Comparison of ENCODE assay signal across 14 cellular contexts in the genomic region with DNA sequence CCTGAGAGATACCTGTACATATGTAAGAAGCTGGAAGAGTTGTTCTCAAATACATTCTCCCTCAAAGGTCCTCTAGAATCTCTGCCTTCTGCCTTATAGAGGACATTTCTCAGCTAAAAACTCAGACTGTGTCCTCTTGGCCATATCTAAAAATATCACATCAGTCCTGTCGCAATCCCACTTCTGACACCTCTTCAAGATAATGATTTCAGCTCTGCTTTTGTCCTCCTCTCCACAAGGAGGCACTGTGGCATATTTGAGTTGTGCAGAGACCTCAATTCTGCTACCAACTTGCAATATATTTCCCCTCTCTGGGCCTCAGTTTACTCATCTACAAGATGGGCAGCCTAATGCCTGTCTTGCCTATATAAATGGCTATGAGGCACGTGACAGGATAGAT. TPM values are rescaled to one million over a fixed set of nuclear protein-coding genes. Genes with fewer than 3 reads are reported as not detected.
DNase-seq lines count a peak whose midpoint lies in the region; ATAC-seq and TF ChIP-seq lines count a peak whose summit lies in the region.
"Had no signal": no experiment of that assay in that cellular context is flagged by ENCODE, and none has a peak within 500 bp of the region (broad histone marks: within the 10 kb centered on the region; RNA-seq: fewer than 3 reads in every experiment).

No MANE protein-coding gene starts in this region.

- H3K4me3 ChIP-seq in A673 (ENCODE audit: low read depth, low read length, poor library complexity, severe bottlenecking) (no peak overlapping the region), HCT116 (replicated peaks in 1 of 2; ENCODE audit: low read depth in 1 of 2, low read length in 2 of 2) (no peak overlapping the region), adipocyte (ENCODE audit: low read length) (peak overlapping the region; percentile 27), mesenchymal stem cell (ENCODE audit: insufficient read depth in 1 of 2, low read depth in 1 of 2, low read length in 2 of 2) (no peak overlapping the region)
- H3K4me3 ChIP-seq: BLaER1 treated with 17β-estradiol and CSF1 and Interleukin-3, amounts not matched to agents 10 nM and 100 nM; ovary had no signal

- H4K20me1 ChIP-seq in HCT116 (ENCODE audit: insufficient read depth): no peaks in the 10 kb centered on the region

- no peak overlapping the region for H2BK5ac ChIP-seq in mesenchymal stem cell (ENCODE audit: low read depth, low read length, poor library complexity, severe bottlenecking)

- no peaks in the 10 kb centered on the region for H3K79me2 ChIP-seq in HCT116 (ENCODE audit: insufficient read depth, low read length)

- H3K4me1 ChIP-seq in A673 (ENCODE audit: insufficient read depth, low read length, poor library complexity, severe bottlenecking) (peaks cover 5% of the 10 kb centered on the region), HCT116 (ENCODE audit: control insufficient read depth in 1 of 2, insufficient read depth in 2 of 2, low read length in 2 of 2) (peaks cover 3 to 5% of the 10 kb centered on the region in 2 experiments; a peak in 2 of 4 replicates), adipocyte (ENCODE audit: control insufficient read depth, insufficient read depth, low read length) (peaks cover 33% of the 10 kb centered on the region), mesenchymal stem cell (ENCODE audit: control insufficient read depth, insufficient read depth, low read depth, low read length) (peaks cover 19% of the 10 kb centered on the region)

- no peak overlapping the region for H2BK12ac ChIP-seq in mesenchymal stem cell (ENCODE audit: low read length in 2 of 2)

- DNase-seq in A673 (ENCODE audit: low spot score) (peak; percentile 49), HCT116 (ENCODE audit: low read depth, low spot score) (no peak), adipocyte (ENCODE audit: low read depth) (peak; percentile 39), mesenchymal stem cell (peak; percentile 32), SK-N-DZ (ENCODE audit: low spot score) (no peak)
- DNase-seq in activated effector memory CD4-positive, alpha-beta T cell treated with Interleukin-2 at 50 U/mL for 16 hours: no peak
- DNase-seq: GF-D8, ovary had no signal

- no peak overlapping the region for H2BK15ac ChIP-seq in mesenchymal stem cell (ENCODE audit: low read depth, poor library complexity, severe bottlenecking)

- peaks cover 5% of the 10 kb centered on the region for H3K36me3 ChIP-seq in A673 (ENCODE audit: insufficient read depth, low read length, poor library complexity, severe bottlenecking)
- H3K36me3 ChIP-seq in HCT116 (ENCODE audit: control insufficient read depth in 1 of 2, insufficient read depth in 2 of 2, low read length in 2 of 2): no peaks in the 10 kb centered on the region
- no peaks in the 10 kb centered on the region for H3K36me3 ChIP-seq in adipocyte (ENCODE audit: control insufficient read depth, insufficient read depth, low read length, severe bottlenecking)
- H3K36me3 ChIP-seq in mesenchymal stem cell (ENCODE audit: control insufficient read depth in 1 of 2, insufficient read depth in 2 of 2, low read depth in 1 of 2, low read length in 2 of 2): peaks cover 0 to 16% of the 10 kb centered on the region in 2 experiments
- H3K36me3 ChIP-seq: ovary had no signal

- no peaks in the 10 kb centered on the region for H3K9me2 ChIP-seq in HCT116 (ENCODE audit: insufficient read depth)

- no peak overlapping the region for H3K23ac ChIP-seq in mesenchymal stem cell (ENCODE audit: low read length in 2 of 2)

- TF ChIP-seq CTCF in A673 (conservative IDR thresholded peaks at IDR 0.05; ENCODE audit: low read depth, low read length) (peak; percentile 43), HCT116 (IDR thresholded peaks at IDR 0.05 in 2 of 3, conservative IDR thresholded peaks at IDR 0.05 in 1 of 3; ENCODE audit: borderline replicate concordance in 1 of 3, insufficient read depth in 1 of 3, low read depth in 2 of 3, low read length in 2 of 3) (peak in 2 of 3 experiments; percentile 30 to 57; a peak in 4 of 6 replicates)

- H3K14ac ChIP-seq in mesenchymal stem cell (ENCODE audit: low read length in 2 of 2): no peak overlapping the region

- H3K27ac ChIP-seq in A673 (ENCODE audit: low read depth, low read length, poor library complexity, severe bottlenecking): no peak overlapping the region
- H3K27ac ChIP-seq in HCT116 (ENCODE audit: low read depth, low read length): no peak overlapping the region
- H3K27ac ChIP-seq in mesenchymal stem cell (ENCODE audit: low read length, poor library complexity, severe bottlenecking): no peak overlapping the region
- H3K27ac ChIP-seq: ovary had no signal

- WGBS in mesenchymal stem cell: 86% methylated on average over 2 of the region's 2 CpGs

- RAD21 ChIA-PET in HCT116 (lab: Charles Lee; ENCODE audit: low non-redundant PET in 1 of 2, low total read pairs in 2 of 2, uncharacterized antibody in 2 of 2, unreplicated experiment in 2 of 2): no interaction called here

- H2AFZ ChIP-seq in HCT116 (ENCODE audit: low read depth, low read length, poor library complexity, severe bottlenecking) (no peak overlapping the region), mesenchymal stem cell (ENCODE audit: low read depth, low read length) (no peak overlapping the region)

- no peak overlapping the region for H3K4me2 ChIP-seq in HCT116 (ENCODE audit: low read length)
- H3K4me2 ChIP-seq in mesenchymal stem cell (ENCODE audit: low read length, poor library complexity, severe bottlenecking): no peak overlapping the region

- H3K9me3 ChIP-seq in A673 (ENCODE audit: low read depth, low read length, poor library complexity, severe bottlenecking) (no peaks in the 10 kb centered on the region), HCT116 (ENCODE audit: control insufficient read depth in 1 of 2, insufficient read depth in 1 of 2, low read depth in 1 of 2, low read length in 2 of 2) (peaks cover 0 to 4% of the 10 kb centered on the region in 2 experiments; a peak in 2 of 4 replicates), adipocyte (ENCODE audit: control insufficient read depth, low read length) (peaks cover 3% of the 10 kb centered on the region), mesenchymal stem cell (ENCODE audit: control insufficient read depth, low read length) (no peaks in the 10 kb centered on the region)
- H3K9me3 ChIP-seq: ovary had no signal

- no peak overlapping the region for H2AK5ac ChIP-seq in mesenchymal stem cell (ENCODE audit: low read length, severe bottlenecking)

- CTCF ChIA-PET in A673 (lab: Charles Lee): interaction anchor here (0.6 kb wide), 1 partner anchor 48 kb away, joined by 6 read pairs; no protein-coding TSS in a partner anchor
- CTCF ChIA-PET in HCT116 (lab: Charles Lee): interaction anchor here (0.7 to 3.7 kb wide), 3 partner anchors 8 to 48 kb away, joined by 3 to 20 read pairs (median 12); no protein-coding TSS in a partner anchor

- no peak for ATAC-seq in HCT116
- ATAC-seq in HG02763 (IDR thresholded peaks at IDR 0.05; ENCODE audit: unreplicated experiment): no peak
- no peak for ATAC-seq in HG03520 (IDR thresholded peaks at IDR 0.05; ENCODE audit: unreplicated experiment)

- no peak overlapping the region for H2BK120ac ChIP-seq in mesenchymal stem cell (ENCODE audit: low read depth, low read length)

- no peak overlapping the region for H4K8ac ChIP-seq in mesenchymal stem cell (ENCODE audit: low read length)

- intact Hi-C loops in A673 (cut with micrococcal nuclease; ENCODE audit: unreplicated experiment): no loop called here
- intact Hi-C loops in HCT116 (cut with micrococcal nuclease): no loop called here

- BruUV-seq in A673 (replicated peaks; lab: Mats Ljungman, UMichigan): no TSS peak
- BruUV-seq in HCT116 (replicated peaks; lab: Mats Ljungman, UMichigan): no TSS peak

- H3K4ac ChIP-seq in mesenchymal stem cell (ENCODE audit: low read depth in 1 of 2, low read length in 2 of 2): no peak overlapping the region

- H3K18ac ChIP-seq in mesenchymal stem cell (ENCODE audit: low read depth in 1 of 2, low read length in 2 of 2): no peak overlapping the region

- H3K27me3 ChIP-seq in A673 (replicated peaks; ENCODE audit: insufficient read depth, low read depth, low read length, poor library complexity) (no peaks in the 10 kb centered on the region), HCT116 (ENCODE audit: insufficient read depth, low read length) (no peaks in the 10 kb centered on the region), adipocyte (replicated peaks; ENCODE audit: control insufficient read depth, insufficient read depth, low read length) (no peaks in the 10 kb centered on the region), mesenchymal stem cell (ENCODE audit: control insufficient read depth in 1 of 2, insufficient read depth in 1 of 2, low read length in 2 of 2) (peaks cover 0 to 17% of the 10 kb centered on the region in 2 experiments)
- H3K27me3 ChIP-seq: BLaER1 treated with 17β-estradiol and CSF1 and Interleukin-3, amounts not matched to agents 10 nM and 100 nM; ovary had no signal

- TF ChIP-seq POLR2A in HCT116 (IDR thresholded peaks at IDR 0.05; ENCODE audit: borderline replicate concordance, extremely low read depth, insufficient read depth, insufficient read length): no peak

- TF ChIP-seq RAD21 in HCT116 (IDR thresholded peaks at IDR 0.05; ENCODE audit: low read depth): no peak

- H3K79me1 ChIP-seq in mesenchymal stem cell (replicated peaks; ENCODE audit: low read length, poor library complexity, severe bottlenecking): no peaks in the 10 kb centered on the region

- POLR2A ChIA-PET in A673 (lab: Charles Lee; ENCODE audit: low non-redundant PET) (no interaction called here), HCT116 (lab: Charles Lee) (no interaction called here)

- H3K9ac ChIP-seq in HCT116 (ENCODE audit: low read length): no peak overlapping the region
- H3K9ac ChIP-seq in adipocyte (ENCODE audit: low read length): no peak overlapping the region
- H3K9ac ChIP-seq in mesenchymal stem cell (ENCODE audit: low read length): no peak overlapping the region
- H3K9ac ChIP-seq: BLaER1 treated with 17β-estradiol and CSF1 and Interleukin-3, amounts not matched to agents 10 nM and 100 nM had no signal

- no peak overlapping the region for H4K91ac ChIP-seq in mesenchymal stem cell (ENCODE audit: low read length)

RNA-seq across cellular contexts. Expression of gene ADAMTS10, which starts 16.6 kb away (rescaled TPM):
- total RNA-seq in A673 (2021): 29.5 and 40.5 TPM in 2 replicates
- total RNA-seq in HCT116 (2021; ENCODE audit: unreplicated experiment): 10.2 TPM
- 8.4 TPM in 2 replicates for polyA plus RNA-seq in HCT116 (2012)
- 7.4 TPM for polyA plus RNA-seq in mesenchymal stem cell (2013, experiment 1 of 2)
- 7.7 TPM for polyA plus RNA-seq in mesenchymal stem cell (2013, experiment 2 of 2)
- polyA plus RNA-seq in SK-N-DZ (2014; cell fraction: cytosol; rRNA removed): 5.5 and 12.6 TPM in 2 replicates
- polyA plus RNA-seq in SK-N-DZ (2014; cell fraction: nucleus; rRNA removed): 89.9 and 104 TPM in 2 replicates

RNA-seq across cellular contexts. Expression of gene MYO1F, which starts 16.7 kb away (rescaled TPM):
- total RNA-seq in A673 (2021) (0.26 and 0.37 TPM in 2 replicates), HCT116 (2021; ENCODE audit: unreplicated experiment) (0.39 TPM)
- polyA plus RNA-seq in HCT116 (2012): 1.6 and 2.3 TPM in 2 replicates
- polyA plus RNA-seq in mesenchymal stem cell (2013, experiment 1 of 2): 0.41 TPM
- 0.27 TPM for polyA plus RNA-seq in mesenchymal stem cell (2013, experiment 2 of 2)
- polyA plus RNA-seq in SK-N-DZ (2014; cell fraction: cytosol; rRNA removed): 0.06 TPM in 1 of 2 replicates, not detected in the other
- 0.41 TPM in 1 of 2 replicates, not detected in the other for polyA plus RNA-seq in SK-N-DZ (2014; cell fraction: nucleus; rRNA removed)

RNA-seq across cellular contexts. Expression of gene NFILZ, which starts 36.5 kb away (rescaled TPM):
- total RNA-seq in A673 (2021): not detected in 2 replicates
- not detected for total RNA-seq in HCT116 (2021; ENCODE audit: unreplicated experiment)
- polyA plus RNA-seq in HCT116 (2012): not detected in 2 replicates
- polyA plus RNA-seq in mesenchymal stem cell (2013, experiment 1 of 2): not detected
- polyA plus RNA-seq in mesenchymal stem cell (2013, experiment 2 of 2): not detected
- polyA plus RNA-seq in SK-N-DZ (2014; cell fraction: cytosol; rRNA removed): not detected in 2 replicates
- not detected in 2 replicates for polyA plus RNA-seq in SK-N-DZ (2014; cell fraction: nucleus; rRNA removed)
- total RNA-seq: activated CD8-positive, alpha-beta memory T cell treated with anti-CD3 and anti-CD28 coated beads for 36 hours; lower leg skin; ovary had no signal
- polyA plus RNA-seq: adipose tissue, ovary had no signal

Comparison
In these comparisons a context has a peak if more than half of its experiments do, and no peak if none do; other contexts are left out.
1. DNase-seq: peak in A673 (single experiment), adipocyte (single experiment) and mesenchymal stem cell (single experiment); none in HCT116 (single experiment), activated effector memory CD4-positive, alpha-beta T cell treated with Interleukin-2 at 50 U/mL for 16 hours (single experiment) and SK-N-DZ (single experiment).